Comparison of ENCODE assay signal across 8 cellular contexts in genomic region chr1:7705048-7705907, GRCh38.
A peak's percentile ranks its signal among the peaks of the same experiment; 100 is the strongest.
DNase-seq lines count a peak whose midpoint lies in the region; ATAC-seq and TF ChIP-seq lines count a peak whose summit lies in the region.

No MANE protein-coding gene starts in this region.

- peak overlapping the region; percentile 82 for H3K4me3 Mint-ChIP-seq in activated B cell treated with CpG ODN at 0.5 μM for 24 hours
- peak overlapping the region; percentile 62 for H3K4me3 Mint-ChIP-seq in mesothelial cell of epicardium
- H3K4me3 Mint-ChIP-seq in type B pancreatic cell: peak overlapping the region; percentile 88

- H3K9me3 Mint-ChIP-seq in activated B cell treated with CpG ODN at 0.5 μM for 24 hours (no peaks in the 10 kb centered on the region), mesothelial cell of epicardium (peaks cover 1% of the 10 kb centered on the region), type B pancreatic cell (peaks cover 2% of the 10 kb centered on the region)

- H2AFZ ChIP-seq in MM.1S (ENCODE audit: low read length): no peak overlapping the region

- H3K9me2 ChIP-seq in MM.1S (replicated peaks; ENCODE audit: insufficient read depth, low read length): no peaks in the 10 kb centered on the region

- H3K9me3 ChIP-seq in MM.1S (replicated peaks; ENCODE audit: insufficient read depth, low read length): no peaks in the 10 kb centered on the region

- H3K79me2 ChIP-seq in MM.1S (ENCODE audit: low read length): no peaks in the 10 kb centered on the region

- no peak overlapping the region for H3K9ac ChIP-seq in MM.1S (ENCODE audit: low read length)

- H3K4me3 ChIP-seq in dorsolateral prefrontal cortex (peak overlapping the region; percentile 51 to 83 (median 71)), MM.1S (ENCODE audit: low read length) (no peak overlapping the region)

- peak; percentile 21 for DNase-seq in COR-L47 (lab: John Stamatoyannopoulos, UW)
- peak; percentile 36 for DNase-seq in activated B cell treated with CpG ODN at 0.5 μM for 24 hours
- DNase-seq in dorsolateral prefrontal cortex: peak; percentile 48 to 83 (median 62)
- no peak for DNase-seq in mesothelial cell of epicardium (ENCODE audit: low spot score in 2 of 2, unreplicated experiment in 2 of 2)
- no peak for DNase-seq in type B pancreatic cell (ENCODE audit: extremely low spot score, unreplicated experiment)
- no peak for DNase-seq in MM.1S
- DNase-seq in NCI-H2029 treated with DMSO at 0.1 percent for 48 hours (lab: John Stamatoyannopoulos, UW): no peak

- ATAC-seq in activated B cell treated with CpG ODN at 0.5 μM for 24 hours (ENCODE audit: low read depth) (no peak), HG03571 (IDR thresholded peaks at IDR 0.05; ENCODE audit: unreplicated experiment) (no peak)

- H3K27ac ChIP-seq in dorsolateral prefrontal cortex (peak overlapping the region in 57 of 59 donors; percentile 25 to 91 (median 83)), MM.1S (ENCODE audit: low read length) (no peak overlapping the region)

- H3K27me3 ChIP-seq in dorsolateral prefrontal cortex (no peaks in the 10 kb centered on the region), MM.1S (replicated peaks; ENCODE audit: insufficient read depth, low read length) (peaks cover 79% of the 10 kb centered on the region)

- no peaks in the 10 kb centered on the region for H3K36me3 ChIP-seq in MM.1S (replicated peaks; ENCODE audit: insufficient read depth, low read length)

- CTCF ChIA-PET in activated B cell treated with CpG ODN at 0.5 μM for 24 hours (lab: Charles Lee): interaction anchor here (1.4 to 2.3 kb wide), 2 partner anchors 38 to 47 kb away, joined by 5 to 11 read pairs; no protein-coding TSS in a partner anchor

- H3K27me3 Mint-ChIP-seq in activated B cell treated with CpG ODN at 0.5 μM for 24 hours (peaks cover 11% of the 10 kb centered on the region), mesothelial cell of epicardium (ENCODE audit: low read depth) (peaks cover 85% of the 10 kb centered on the region), type B pancreatic cell (peaks cover 63% of the 10 kb centered on the region)

- intact Hi-C loops in activated B cell treated with CpG ODN at 0.5 μM for 24 hours (cut with micrococcal nuclease) (loop anchor here (10.0 kb wide), 2 partner anchors 50 to 920 kb away; partner anchors contain the start of gene CAMTA1), dorsolateral prefrontal cortex (cut with DNase I) (loop anchor here (5.0 to 10.0 kb wide), 4 partner anchors 33 to 50 kb away; no protein-coding TSS in a partner anchor)

- POLR2A ChIA-PET in activated B cell treated with CpG ODN at 0.5 μM for 24 hours (lab: Charles Lee): interaction anchor here (1.1 to 1.8 kb wide), 2 partner anchors 25 to 256 kb away, joined by 4 to 6 read pairs; partner anchors contain the start of gene PARK7

- no peaks in the 10 kb centered on the region for H3F3A ChIP-seq in MM.1S (ENCODE audit: insufficient read depth, low read length)

- H3K4me1 Mint-ChIP-seq in activated B cell treated with CpG ODN at 0.5 μM for 24 hours: peaks cover 12% of the 10 kb centered on the region
- H3K4me1 Mint-ChIP-seq in mesothelial cell of epicardium: peaks cover 5% of the 10 kb centered on the region
- peaks cover 16% of the 10 kb centered on the region for H3K4me1 Mint-ChIP-seq in type B pancreatic cell (ENCODE audit: unreplicated experiment)

- H3K4me1 ChIP-seq in MM.1S (ENCODE audit: low read length): no peaks in the 10 kb centered on the region

- H3K27ac Mint-ChIP-seq in activated B cell treated with CpG ODN at 0.5 μM for 24 hours: peak overlapping the region; percentile 70
- no peak overlapping the region for H3K27ac Mint-ChIP-seq in mesothelial cell of epicardium
- H3K27ac Mint-ChIP-seq in type B pancreatic cell: peak overlapping the region; percentile 92

- no peaks in the 10 kb centered on the region for H4K20me1 ChIP-seq in MM.1S (ENCODE audit: insufficient read depth, low read length)

- no peaks in the 10 kb centered on the region for H3K36me3 Mint-ChIP-seq in activated B cell treated with CpG ODN at 0.5 μM for 24 hours (ENCODE audit: low read depth)
- no peaks in the 10 kb centered on the region for H3K36me3 Mint-ChIP-seq in mesothelial cell of epicardium
- H3K36me3 Mint-ChIP-seq in type B pancreatic cell: no peaks in the 10 kb centered on the region

- TF ChIP-seq CTCF in activated B cell treated with CpG ODN at 0.5 μM for 24 hours (IDR thresholded peaks at IDR 0.05): no peak
- TF ChIP-seq CTCF in dorsolateral prefrontal cortex (IDR thresholded peaks at IDR 0.05 in 54 of 56, conservative IDR thresholded peaks at IDR 0.05 in 2 of 56; ENCODE audit: low read depth in 1 of 56, partially characterized antibody in 56 of 56): no peak
- no peak for TF ChIP-seq CTCF in mesothelial cell of epicardium (IDR thresholded peaks at IDR 0.05; ENCODE audit: unreplicated experiment)
- no peak for TF ChIP-seq CTCF in type B pancreatic cell (conservative IDR thresholded peaks at IDR 0.05)
- TF ChIP-seq CTCF in MM.1S (IDR thresholded peaks at IDR 0.05; ENCODE audit: low read length): no peak

- no peak overlapping the region for H3K4me2 ChIP-seq in MM.1S (ENCODE audit: low read depth, low read length)

Comparison
In these comparisons a context has a peak if more than half of its experiments do, and no peak if none do; other contexts are left out.
1. DNase-seq: peak in COR-L47 (single experiment), activated B cell treated with CpG ODN at 0.5 μM for 24 hours (single experiment) and dorsolateral prefrontal cortex (10 of 10); none in mesothelial cell of epicardium (0 of 2), type B pancreatic cell (single experiment), MM.1S (single experiment) and NCI-H2029 treated with DMSO at 0.1 percent for 48 hours (single experiment).
2. Peak in every context shown above with its lines, with median percentiles within 50 percentile points of each other: H3K4me3 Mint-ChIP-seq.